Comparison of ENCODE assay signal across 8 cellular contexts in the genomic region with DNA sequence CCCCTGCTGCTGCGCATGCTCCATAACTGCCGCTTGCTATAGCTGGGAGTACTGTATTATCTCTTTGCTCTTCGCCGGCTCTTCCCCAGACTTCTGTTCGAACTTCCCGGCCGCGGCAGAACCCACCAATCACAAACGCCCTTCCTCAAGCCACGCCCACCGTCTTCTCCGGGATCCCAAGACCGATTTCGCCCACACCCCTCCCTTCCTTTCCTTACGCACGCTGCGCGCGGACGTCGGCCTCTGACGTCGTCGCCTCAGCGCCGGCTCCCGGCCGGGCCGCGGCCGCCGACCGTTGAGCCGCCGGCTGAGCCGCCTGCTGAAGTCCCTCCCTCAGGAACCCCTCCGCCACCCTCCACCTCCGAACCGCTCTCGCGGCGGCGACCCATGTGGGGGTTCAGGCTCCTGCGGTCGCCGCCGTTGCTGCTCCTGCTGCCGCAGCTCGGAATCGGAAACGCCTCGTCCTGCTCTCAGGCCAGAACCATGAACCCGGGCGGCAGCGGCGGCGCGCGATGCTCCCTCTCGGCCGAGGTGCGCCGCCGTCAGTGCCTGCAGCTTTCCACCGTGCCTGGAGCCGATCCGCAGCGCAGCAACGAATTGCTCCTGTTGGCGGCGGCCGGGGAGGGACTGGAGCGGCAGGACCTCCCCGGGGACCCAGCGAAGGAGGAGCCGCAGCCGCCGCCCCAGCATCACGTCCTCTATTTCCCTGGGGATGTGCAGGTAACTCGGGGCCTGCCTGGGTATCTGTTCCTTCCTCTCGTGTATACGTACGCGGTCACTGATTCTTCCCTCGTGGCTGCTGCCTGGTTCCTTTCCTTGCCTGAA. TPM values are rescaled to one million over a fixed set of nuclear protein-coding genes. Genes with fewer than 3 reads are reported as not detected.
DNase-seq lines count a peak whose midpoint lies in the region; ATAC-seq and TF ChIP-seq lines count a peak whose summit lies in the region.

A gene with protein sequence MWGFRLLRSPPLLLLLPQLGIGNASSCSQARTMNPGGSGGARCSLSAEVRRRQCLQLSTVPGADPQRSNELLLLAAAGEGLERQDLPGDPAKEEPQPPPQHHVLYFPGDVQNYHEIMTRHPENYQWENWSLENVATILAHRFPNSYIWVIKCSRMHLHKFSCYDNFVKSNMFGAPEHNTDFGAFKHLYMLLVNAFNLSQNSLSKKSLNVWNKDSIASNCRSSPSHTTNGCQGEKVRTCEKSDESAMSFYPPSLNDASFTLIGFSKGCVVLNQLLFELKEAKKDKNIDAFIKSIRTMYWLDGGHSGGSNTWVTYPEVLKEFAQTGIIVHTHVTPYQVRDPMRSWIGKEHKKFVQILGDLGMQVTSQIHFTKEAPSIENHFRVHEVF (plus strand): TSS at position 242 of the 825 bp plus-strand sequence. CDS start 146 bp downstream, at position 388.

- peak within 1 kb of the TSS; percentile 96 for H3K4me3 Mint-ChIP-seq in nephron progenitor cell
- peak within 1 kb of the TSS; percentile 90 to 95 for H3K4me3 Mint-ChIP-seq in stimulated activated naive CD8-positive, alpha-beta T cell treated with anti-CD3 and anti-CD28 coated beads, Interleukin-15, amount 100 ng/mL, for 72 hours

- TF ChIP-seq CTCF in nephron progenitor cell (IDR thresholded peaks at IDR 0.05), result no peak

- H3K27ac Mint-ChIP-seq in nephron progenitor cell, result peak within 1 kb of the TSS; percentile 99
- H3K27ac Mint-ChIP-seq in stimulated activated naive CD8-positive, alpha-beta T cell treated with anti-CD3 and anti-CD28 coated beads, Interleukin-15, amount 100 ng/mL, for 72 hours, result peak within 1 kb of the TSS; percentile 92 to 97

- peaks cover 17% of the 10 kb centered on the region for H3K9me3 Mint-ChIP-seq in nephron progenitor cell
- H3K9me3 Mint-ChIP-seq in stimulated activated naive CD8-positive, alpha-beta T cell treated with anti-CD3 and anti-CD28 coated beads, Interleukin-15, amount 100 ng/mL, for 72 hours, result no peaks in the 10 kb centered on the region

- peaks cover 4% of the 10 kb centered on the region for H3K27me3 Mint-ChIP-seq in nephron progenitor cell (ENCODE audit: low read depth, poor library complexity)
- H3K27me3 Mint-ChIP-seq in stimulated activated naive CD8-positive, alpha-beta T cell treated with anti-CD3 and anti-CD28 coated beads, Interleukin-15, amount 100 ng/mL, for 72 hours, result no peaks in the 10 kb centered on the region

- peak within 1 kb of the TSS; percentile 97 for H3K4me3 ChIP-seq in H7 (ENCODE audit: insufficient read depth, low read depth, low read length)

- H3K27me3 ChIP-seq in H7 (ENCODE audit: control insufficient read depth, insufficient read depth, low read length), result no peaks in the 10 kb centered on the region

- H3K36me3 Mint-ChIP-seq in nephron progenitor cell (ENCODE audit: low read depth), result peaks cover 29% of the 10 kb centered on the region

- ATAC-seq in stimulated activated naive CD8-positive, alpha-beta T cell treated with anti-CD3 and anti-CD28 coated beads, Interleukin-15, amount 100 ng/mL, for 72 hours, result peak; percentile 92

- DNase-seq in ELF-1 (ENCODE audit: low read depth, low spot score) (peak; percentile 100), H7 (peak; percentile 80), M059J (ENCODE audit: low read depth) (peak; percentile 96), SHP77 treated with DMSO at 0.1 percent for 48 hours (lab: John Stamatoyannopoulos, UW) (peak; percentile 94), fibroblast of the conjunctiva (ENCODE audit: low read depth) (peak; percentile 98), nephron progenitor cell (peak; percentile 98)
- DNase-seq in activated effector memory CD4-positive, alpha-beta T cell treated with anti-CD3 and anti-CD28 coated beads, Interleukin-2, amount 50 U/mL, for 16 hours, result peak; percentile 96
- DNase-seq in stimulated activated naive CD8-positive, alpha-beta T cell treated with anti-CD3 and anti-CD28 coated beads, Interleukin-15, amount 100 ng/mL, for 72 hours, result peak; percentile 84 to 91

- peaks cover 6% of the 10 kb centered on the region for H3K36me3 ChIP-seq in H7 (replicated peaks; ENCODE audit: control insufficient read depth, insufficient read depth, low read length)

- H3K4me1 Mint-ChIP-seq in nephron progenitor cell, result peaks cover 32% of the 10 kb centered on the region
- peaks cover 25% of the 10 kb centered on the region for H3K4me1 Mint-ChIP-seq in stimulated activated naive CD8-positive, alpha-beta T cell treated with anti-CD3 and anti-CD28 coated beads, Interleukin-15, amount 100 ng/mL, for 72 hours

RNA-seq across cellular contexts. Expression of the gene that starts here (rescaled TPM):
- 20.2 and 21.6 TPM in 2 replicates for total RNA-seq in H7 (2014; rRNA removed; shearing (Covaris generic))
- 10.0 and 13.5 TPM in 2 replicates for total RNA-seq in M059J (2014; rRNA removed; shearing (Covaris generic))

Comparison
In these comparisons a context has a peak if more than half of its experiments do, and no peak if none do; other contexts are left out.
1. Peak in every context shown above with its lines: DNase-seq, ATAC-seq and H3K4me3 ChIP-seq.